Comparison of ENCODE assay signal across 2 cellular contexts in the genomic region with DNA sequence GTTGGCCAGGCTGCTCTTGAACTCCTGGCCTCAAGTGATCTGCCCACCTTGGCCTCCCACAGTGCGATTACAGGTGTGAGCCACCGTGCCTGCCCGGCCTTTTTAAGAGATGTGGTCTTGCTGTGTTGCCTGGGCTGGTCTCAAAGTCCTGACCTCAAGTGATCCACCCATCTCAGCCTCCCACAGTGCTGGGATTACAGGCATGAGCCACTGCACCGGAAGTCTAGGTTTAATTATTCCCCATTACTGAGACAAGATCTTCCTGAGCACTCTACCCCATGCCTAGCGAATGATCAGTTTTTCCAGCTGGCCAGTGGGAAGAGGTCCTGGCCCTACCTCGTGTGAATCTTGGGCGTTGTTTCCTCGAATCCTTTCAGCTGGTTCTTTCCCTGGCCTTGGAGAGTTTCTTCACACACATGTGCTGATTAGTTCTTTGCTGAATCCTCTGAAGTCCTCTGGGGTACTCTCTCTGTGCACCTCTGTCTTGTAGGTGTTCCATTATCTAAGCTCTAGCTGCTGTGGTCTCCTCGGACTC.
TF ChIP-seq lines count a peak whose summit lies in the region.

No MANE protein-coding gene starts in this region.

TF ChIP-seq in GM23338, 12 proteins besides CTCF, POLR2A, EP300 and RAD21:
- TF ChIP-seq, protein P1, sequence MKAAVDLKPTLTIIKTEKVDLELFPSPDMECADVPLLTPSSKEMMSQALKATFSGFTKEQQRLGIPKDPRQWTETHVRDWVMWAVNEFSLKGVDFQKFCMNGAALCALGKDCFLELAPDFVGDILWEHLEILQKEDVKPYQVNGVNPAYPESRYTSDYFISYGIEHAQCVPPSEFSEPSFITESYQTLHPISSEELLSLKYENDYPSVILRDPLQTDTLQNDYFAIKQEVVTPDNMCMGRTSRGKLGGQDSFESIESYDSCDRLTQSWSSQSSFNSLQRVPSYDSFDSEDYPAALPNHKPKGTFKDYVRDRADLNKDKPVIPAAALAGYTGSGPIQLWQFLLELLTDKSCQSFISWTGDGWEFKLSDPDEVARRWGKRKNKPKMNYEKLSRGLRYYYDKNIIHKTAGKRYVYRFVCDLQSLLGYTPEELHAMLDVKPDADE (IDR thresholded peaks at IDR 0.05): no peak
- no peak for TF ChIP-seq JUNB (IDR thresholded peaks at IDR 0.05; ENCODE audit: unreplicated experiment)
- TF ChIP-seq POLR2AphosphoS5 (IDR thresholded peaks at IDR 0.05; ENCODE audit: low read depth): no peak
- no peak for TF ChIP-seq ZNF331 (CRISPR knock-in tag; IDR thresholded peaks at IDR 0.05; ENCODE audit: low read depth)
- TF ChIP-seq, protein P2, sequence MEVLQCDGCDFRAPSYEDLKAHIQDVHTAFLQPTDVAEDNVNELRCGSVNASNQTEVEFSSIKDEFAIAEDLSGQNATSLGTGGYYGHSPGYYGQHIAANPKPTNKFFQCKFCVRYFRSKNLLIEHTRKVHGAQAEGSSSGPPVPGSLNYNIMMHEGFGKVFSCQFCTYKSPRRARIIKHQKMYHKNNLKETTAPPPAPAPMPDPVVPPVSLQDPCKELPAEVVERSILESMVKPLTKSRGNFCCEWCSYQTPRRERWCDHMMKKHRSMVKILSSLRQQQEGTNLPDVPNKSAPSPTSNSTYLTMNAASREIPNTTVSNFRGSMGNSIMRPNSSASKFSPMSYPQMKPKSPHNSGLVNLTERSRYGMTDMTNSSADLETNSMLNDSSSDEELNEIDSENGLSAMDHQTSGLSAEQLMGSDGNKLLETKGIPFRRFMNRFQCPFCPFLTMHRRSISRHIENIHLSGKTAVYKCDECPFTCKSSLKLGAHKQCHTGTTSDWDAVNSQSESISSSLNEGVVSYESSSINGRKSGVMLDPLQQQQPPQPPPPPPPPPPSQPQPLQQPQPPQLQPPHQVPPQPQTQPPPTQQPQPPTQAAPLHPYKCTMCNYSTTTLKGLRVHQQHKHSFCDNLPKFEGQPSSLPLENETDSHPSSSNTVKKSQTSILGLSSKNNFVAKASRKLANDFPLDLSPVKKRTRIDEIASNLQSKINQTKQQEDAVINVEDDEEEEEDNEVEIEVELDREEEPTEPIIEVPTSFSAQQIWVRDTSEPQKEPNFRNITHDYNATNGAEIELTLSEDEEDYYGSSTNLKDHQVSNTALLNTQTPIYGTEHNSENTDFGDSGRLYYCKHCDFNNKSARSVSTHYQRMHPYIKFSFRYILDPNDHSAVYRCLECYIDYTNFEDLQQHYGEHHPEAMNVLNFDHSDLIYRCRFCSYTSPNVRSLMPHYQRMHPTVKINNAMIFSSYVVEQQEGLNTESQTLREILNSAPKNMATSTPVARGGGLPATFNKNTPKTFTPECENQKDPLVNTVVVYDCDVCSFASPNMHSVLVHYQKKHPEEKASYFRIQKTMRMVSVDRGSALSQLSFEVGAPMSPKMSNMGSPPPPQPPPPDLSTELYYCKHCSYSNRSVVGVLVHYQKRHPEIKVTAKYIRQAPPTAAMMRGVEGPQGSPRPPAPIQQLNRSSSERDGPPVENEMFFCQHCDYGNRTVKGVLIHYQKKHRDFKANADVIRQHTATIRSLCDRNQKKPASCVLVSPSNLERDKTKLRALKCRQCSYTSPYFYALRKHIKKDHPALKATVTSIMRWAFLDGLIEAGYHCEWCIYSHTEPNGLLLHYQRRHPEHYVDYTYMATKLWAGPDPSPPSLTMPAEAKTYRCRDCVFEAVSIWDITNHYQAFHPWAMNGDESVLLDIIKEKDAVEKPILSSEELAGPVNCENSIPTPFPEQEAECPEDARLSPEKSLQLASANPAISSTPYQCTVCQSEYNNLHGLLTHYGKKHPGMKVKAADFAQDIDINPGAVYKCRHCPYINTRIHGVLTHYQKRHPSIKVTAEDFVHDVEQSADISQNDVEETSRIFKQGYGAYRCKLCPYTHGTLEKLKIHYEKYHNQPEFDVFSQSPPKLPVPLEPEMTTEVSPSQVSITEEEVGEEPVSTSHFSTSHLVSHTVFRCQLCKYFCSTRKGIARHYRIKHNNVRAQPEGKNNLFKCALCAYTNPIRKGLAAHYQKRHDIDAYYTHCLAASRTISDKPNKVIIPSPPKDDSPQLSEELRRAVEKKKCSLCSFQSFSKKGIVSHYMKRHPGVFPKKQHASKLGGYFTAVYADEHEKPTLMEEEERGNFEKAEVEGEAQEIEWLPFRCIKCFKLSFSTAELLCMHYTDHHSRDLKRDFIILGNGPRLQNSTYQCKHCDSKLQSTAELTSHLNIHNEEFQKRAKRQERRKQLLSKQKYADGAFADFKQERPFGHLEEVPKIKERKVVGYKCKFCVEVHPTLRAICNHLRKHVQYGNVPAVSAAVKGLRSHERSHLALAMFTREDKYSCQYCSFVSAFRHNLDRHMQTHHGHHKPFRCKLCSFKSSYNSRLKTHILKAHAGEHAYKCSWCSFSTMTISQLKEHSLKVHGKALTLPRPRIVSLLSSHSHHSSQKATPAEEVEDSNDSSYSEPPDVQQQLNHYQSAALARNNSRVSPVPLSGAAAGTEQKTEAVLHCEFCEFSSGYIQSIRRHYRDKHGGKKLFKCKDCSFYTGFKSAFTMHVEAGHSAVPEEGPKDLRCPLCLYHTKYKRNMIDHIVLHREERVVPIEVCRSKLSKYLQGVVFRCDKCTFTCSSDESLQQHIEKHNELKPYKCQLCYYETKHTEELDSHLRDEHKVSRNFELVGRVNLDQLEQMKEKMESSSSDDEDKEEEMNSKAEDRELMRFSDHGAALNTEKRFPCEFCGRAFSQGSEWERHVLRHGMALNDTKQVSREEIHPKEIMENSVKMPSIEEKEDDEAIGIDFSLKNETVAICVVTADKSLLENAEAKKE (CRISPR knock-in tag; IDR thresholded peaks at IDR 0.05): no peak
TF ChIP-seq in GM23338: peak in this region for 0.

TF ChIP-seq in K562, 482 proteins besides CTCF, POLR2A, EP300 and RAD21:
- TF ChIP-seq L3MBTL2 (IDR thresholded peaks at IDR 0.05) (peak; percentile 46), JUN (IDR thresholded peaks at IDR 0.05; ENCODE audit: borderline replicate concordance, low read depth, low read length) (no peak), JUN (CRISPR knock-in tag; IDR thresholded peaks at IDR 0.05; ENCODE audit: borderline replicate concordance) (no peak)
- TF ChIP-seq, protein P3, sequence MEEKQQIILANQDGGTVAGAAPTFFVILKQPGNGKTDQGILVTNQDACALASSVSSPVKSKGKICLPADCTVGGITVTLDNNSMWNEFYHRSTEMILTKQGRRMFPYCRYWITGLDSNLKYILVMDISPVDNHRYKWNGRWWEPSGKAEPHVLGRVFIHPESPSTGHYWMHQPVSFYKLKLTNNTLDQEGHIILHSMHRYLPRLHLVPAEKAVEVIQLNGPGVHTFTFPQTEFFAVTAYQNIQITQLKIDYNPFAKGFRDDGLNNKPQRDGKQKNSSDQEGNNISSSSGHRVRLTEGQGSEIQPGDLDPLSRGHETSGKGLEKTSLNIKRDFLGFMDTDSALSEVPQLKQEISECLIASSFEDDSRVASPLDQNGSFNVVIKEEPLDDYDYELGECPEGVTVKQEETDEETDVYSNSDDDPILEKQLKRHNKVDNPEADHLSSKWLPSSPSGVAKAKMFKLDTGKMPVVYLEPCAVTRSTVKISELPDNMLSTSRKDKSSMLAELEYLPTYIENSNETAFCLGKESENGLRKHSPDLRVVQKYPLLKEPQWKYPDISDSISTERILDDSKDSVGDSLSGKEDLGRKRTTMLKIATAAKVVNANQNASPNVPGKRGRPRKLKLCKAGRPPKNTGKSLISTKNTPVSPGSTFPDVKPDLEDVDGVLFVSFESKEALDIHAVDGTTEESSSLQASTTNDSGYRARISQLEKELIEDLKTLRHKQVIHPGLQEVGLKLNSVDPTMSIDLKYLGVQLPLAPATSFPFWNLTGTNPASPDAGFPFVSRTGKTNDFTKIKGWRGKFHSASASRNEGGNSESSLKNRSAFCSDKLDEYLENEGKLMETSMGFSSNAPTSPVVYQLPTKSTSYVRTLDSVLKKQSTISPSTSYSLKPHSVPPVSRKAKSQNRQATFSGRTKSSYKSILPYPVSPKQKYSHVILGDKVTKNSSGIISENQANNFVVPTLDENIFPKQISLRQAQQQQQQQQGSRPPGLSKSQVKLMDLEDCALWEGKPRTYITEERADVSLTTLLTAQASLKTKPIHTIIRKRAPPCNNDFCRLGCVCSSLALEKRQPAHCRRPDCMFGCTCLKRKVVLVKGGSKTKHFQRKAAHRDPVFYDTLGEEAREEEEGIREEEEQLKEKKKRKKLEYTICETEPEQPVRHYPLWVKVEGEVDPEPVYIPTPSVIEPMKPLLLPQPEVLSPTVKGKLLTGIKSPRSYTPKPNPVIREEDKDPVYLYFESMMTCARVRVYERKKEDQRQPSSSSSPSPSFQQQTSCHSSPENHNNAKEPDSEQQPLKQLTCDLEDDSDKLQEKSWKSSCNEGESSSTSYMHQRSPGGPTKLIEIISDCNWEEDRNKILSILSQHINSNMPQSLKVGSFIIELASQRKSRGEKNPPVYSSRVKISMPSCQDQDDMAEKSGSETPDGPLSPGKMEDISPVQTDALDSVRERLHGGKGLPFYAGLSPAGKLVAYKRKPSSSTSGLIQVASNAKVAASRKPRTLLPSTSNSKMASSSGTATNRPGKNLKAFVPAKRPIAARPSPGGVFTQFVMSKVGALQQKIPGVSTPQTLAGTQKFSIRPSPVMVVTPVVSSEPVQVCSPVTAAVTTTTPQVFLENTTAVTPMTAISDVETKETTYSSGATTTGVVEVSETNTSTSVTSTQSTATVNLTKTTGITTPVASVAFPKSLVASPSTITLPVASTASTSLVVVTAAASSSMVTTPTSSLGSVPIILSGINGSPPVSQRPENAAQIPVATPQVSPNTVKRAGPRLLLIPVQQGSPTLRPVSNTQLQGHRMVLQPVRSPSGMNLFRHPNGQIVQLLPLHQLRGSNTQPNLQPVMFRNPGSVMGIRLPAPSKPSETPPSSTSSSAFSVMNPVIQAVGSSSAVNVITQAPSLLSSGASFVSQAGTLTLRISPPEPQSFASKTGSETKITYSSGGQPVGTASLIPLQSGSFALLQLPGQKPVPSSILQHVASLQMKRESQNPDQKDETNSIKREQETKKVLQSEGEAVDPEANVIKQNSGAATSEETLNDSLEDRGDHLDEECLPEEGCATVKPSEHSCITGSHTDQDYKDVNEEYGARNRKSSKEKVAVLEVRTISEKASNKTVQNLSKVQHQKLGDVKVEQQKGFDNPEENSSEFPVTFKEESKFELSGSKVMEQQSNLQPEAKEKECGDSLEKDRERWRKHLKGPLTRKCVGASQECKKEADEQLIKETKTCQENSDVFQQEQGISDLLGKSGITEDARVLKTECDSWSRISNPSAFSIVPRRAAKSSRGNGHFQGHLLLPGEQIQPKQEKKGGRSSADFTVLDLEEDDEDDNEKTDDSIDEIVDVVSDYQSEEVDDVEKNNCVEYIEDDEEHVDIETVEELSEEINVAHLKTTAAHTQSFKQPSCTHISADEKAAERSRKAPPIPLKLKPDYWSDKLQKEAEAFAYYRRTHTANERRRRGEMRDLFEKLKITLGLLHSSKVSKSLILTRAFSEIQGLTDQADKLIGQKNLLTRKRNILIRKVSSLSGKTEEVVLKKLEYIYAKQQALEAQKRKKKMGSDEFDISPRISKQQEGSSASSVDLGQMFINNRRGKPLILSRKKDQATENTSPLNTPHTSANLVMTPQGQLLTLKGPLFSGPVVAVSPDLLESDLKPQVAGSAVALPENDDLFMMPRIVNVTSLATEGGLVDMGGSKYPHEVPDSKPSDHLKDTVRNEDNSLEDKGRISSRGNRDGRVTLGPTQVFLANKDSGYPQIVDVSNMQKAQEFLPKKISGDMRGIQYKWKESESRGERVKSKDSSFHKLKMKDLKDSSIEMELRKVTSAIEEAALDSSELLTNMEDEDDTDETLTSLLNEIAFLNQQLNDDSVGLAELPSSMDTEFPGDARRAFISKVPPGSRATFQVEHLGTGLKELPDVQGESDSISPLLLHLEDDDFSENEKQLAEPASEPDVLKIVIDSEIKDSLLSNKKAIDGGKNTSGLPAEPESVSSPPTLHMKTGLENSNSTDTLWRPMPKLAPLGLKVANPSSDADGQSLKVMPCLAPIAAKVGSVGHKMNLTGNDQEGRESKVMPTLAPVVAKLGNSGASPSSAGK (IDR thresholded peaks at IDR 0.05): peak; percentile 40; the same call in 1 of the 2 replicates
